ENCODE assay signal across 8 cellular contexts in the genomic region with DNA sequence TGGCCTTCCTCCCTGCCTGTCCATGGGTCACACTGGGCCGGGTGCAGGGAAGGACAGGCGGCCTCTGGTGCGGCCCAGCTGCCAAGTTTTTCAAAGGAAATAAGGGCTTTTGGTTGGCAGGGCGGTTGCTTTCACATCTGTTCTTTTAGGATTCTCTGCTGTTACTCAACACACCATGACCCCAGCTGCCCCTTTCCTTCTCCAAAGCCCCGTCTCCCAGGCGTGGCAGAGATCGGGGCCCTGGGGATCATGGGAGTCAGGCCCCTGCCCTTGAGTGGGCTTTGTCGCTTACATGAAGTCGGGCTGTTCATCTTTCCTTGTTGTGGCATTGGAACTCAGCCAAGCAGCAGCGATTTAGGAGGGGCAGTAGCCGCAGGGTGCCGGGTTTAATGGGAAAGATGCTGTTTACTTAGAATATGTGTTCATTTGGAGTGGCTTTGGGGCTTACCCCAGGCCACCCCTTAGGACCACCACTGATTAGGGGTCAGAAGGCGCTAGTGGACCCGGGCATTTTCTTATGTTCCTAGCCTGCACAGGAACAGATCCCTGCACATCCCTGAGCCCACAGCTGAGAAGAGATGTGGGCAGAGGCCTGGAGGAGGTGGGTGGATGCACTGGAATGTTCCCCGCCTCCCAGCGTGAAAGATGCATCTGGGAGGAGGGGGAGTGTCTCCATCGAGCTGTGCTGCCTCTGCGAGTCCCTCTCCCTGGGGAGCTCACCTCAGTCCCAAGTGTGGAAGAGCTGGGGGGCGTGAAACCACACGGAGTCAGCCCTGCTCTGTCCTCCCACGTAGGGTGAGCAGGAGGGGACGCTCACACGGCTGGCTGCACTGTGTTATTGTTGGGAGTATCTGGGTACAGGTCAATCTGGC. TPM values are rescaled to one million over a fixed set of nuclear protein-coding genes. Genes with fewer than 3 reads are reported as not detected.
DNase-seq lines count a peak whose midpoint lies in the region; ATAC-seq and TF ChIP-seq lines count a peak whose summit lies in the region.

No MANE protein-coding gene starts in this region.

- H2AFZ ChIP-seq in neuron (ENCODE audit: low read depth, low read length) = no peak overlapping the region

- ATAC-seq in omental fat pad (ENCODE audit: low FRiP score) = no peak
- ATAC-seq in HG02938 (IDR thresholded peaks at IDR 0.05; ENCODE audit: unreplicated experiment) = no peak

- peak overlapping the region; percentile 4 for H3K4me3 ChIP-seq in neuron (ENCODE audit: low read length)

- H3K9me3 ChIP-seq in neuron (ENCODE audit: low read length) = no peaks in the 10 kb centered on the region

- peaks cover 2% of the 10 kb centered on the region for H3K27me3 ChIP-seq in neuron (ENCODE audit: insufficient read depth, low read length)

- no peaks in the 10 kb centered on the region for H3K36me3 ChIP-seq in neuron (ENCODE audit: insufficient read depth, low read length)

- DNase-seq in DMS 273 (lab: John Stamatoyannopoulos, UW; ENCODE audit: unreplicated experiment) = peak; percentile 91
- peak; percentile 37 for DNase-seq in NCI-H510A (lab: John Stamatoyannopoulos, UW)
- peak; percentile 60 for DNase-seq in fibroblast of gingiva (ENCODE audit: low read depth)
- DNase-seq in GM19238 (ENCODE audit: insufficient read length, low spot score) = no peak
- no peak for DNase-seq in activated effector memory CD4-positive, alpha-beta T cell treated with anti-CD3 and anti-CD28 coated beads, Interleukin-2, amount 50 U/mL, for 16 hours
- DNase-seq in omental fat pad (ENCODE audit: low spot score) = no peak

- no peak for TF ChIP-seq CTCF in omental fat pad (IDR thresholded peaks at IDR 0.05)

- H3K4me1 ChIP-seq in neuron (ENCODE audit: insufficient read depth, low read length) = peaks cover 13% of the 10 kb centered on the region

RNA-seq across cellular contexts. Expression of gene ADCY7, which starts 6.8 kb away (rescaled TPM):
- 10 to 100 TPM; 14.0 to 38.9 (median 21.4) TPM for total RNA-seq in omental fat pad

Comparison
In these comparisons a context has a peak if more than half of its experiments do, and no peak if none do; other contexts are left out.
1. DNase-seq: peak in DMS 273 (single experiment), NCI-H510A (single experiment) and fibroblast of gingiva (single experiment); none in GM19238 (single experiment), activated effector memory CD4-positive, alpha-beta T cell treated with anti-CD3 and anti-CD28 coated beads, Interleukin-2, amount 50 U/mL, for 16 hours (single experiment) and omental fat pad (single experiment).